ENCODE assay signal across 9 cellular contexts in the genomic region with DNA sequence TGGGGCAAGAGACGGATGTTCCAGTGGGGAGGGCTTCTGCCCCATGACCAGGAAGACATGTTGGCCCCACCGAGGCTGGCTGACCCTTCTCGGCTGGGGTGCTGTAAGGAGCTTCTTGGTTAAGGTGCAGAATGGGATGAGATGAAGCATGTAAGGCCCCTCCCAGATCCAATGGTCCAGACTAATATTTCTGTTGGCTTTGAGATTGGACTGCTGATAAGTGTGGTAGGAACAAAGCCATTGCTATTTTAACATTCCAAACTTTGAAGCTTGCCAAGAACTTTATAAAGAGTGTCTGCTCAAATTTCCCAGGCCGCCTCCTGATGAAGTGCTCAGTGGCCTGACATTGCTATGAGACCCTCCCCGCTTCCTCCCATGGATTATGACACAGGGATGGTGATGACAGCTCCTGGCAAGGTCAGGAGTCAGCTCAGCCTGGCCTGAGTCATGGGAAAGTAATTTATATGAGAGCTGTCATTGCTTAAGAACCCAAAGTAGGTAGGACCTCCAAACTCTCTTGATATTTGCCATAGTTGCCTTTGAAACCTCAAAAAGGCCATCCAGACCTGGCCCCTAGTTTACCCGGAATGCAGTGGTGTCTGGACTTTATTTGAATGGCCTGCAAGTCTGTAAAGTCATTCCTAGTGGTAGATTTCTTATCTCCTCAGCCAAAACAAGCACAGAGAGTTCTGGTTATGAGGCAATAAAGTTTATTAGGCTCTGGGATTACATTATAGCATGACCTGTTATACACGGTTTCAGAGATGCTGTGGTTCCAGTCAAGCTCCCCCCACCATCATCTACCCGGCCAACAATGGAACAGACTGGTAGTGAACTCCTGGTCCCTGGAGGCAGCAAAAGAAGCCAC. TPM values are rescaled to one million over a fixed set of nuclear protein-coding genes. Genes with fewer than 3 reads are reported as not detected.
DNase-seq lines count a peak whose midpoint lies in the region; ATAC-seq and TF ChIP-seq lines count a peak whose summit lies in the region.
"Had no signal": no experiment of that assay in that cellular context is flagged by ENCODE, and none has a peak within 500 bp of the region (broad histone marks: within the 10 kb centered on the region; RNA-seq: fewer than 3 reads in every experiment).

No MANE protein-coding gene starts in this region.

- H3K4me1 ChIP-seq in esophagus (ENCODE audit: control insufficient read depth in 2 of 2, insufficient read depth in 2 of 2, low read length in 1 of 2) (no peaks in the 10 kb centered on the region), muscle layer of duodenum (ENCODE audit: control insufficient read depth in 1 of 2, insufficient read depth in 2 of 2, low read length in 2 of 2) (peaks cover 10 to 13% of the 10 kb centered on the region in 2 donors)

- H3K4me3 ChIP-seq in AG09309 (ENCODE audit: control insufficient read depth, low read depth, low read length) = no peak overlapping the region
- no peak overlapping the region for H3K4me3 ChIP-seq in esophagus (ENCODE audit: low read depth in 1 of 2, low read length in 2 of 2)
- H3K4me3 ChIP-seq in muscle layer of duodenum (ENCODE audit: low read depth in 1 of 2, low read length in 2 of 2) = no peak overlapping the region

- H3K9me3 ChIP-seq in esophagus (ENCODE audit: control insufficient read depth in 2 of 2, insufficient read depth in 1 of 2, low read depth in 1 of 2, low read length in 1 of 2) (no peaks in the 10 kb centered on the region), muscle layer of duodenum (ENCODE audit: control insufficient read depth in 1 of 2, low read length in 2 of 2) (no peaks in the 10 kb centered on the region)

- WGBS in esophagus, 2 donors = 60 to 70% methylated on average over 8 of the region's 8 CpGs

- H3K36me3 ChIP-seq in esophagus (ENCODE audit: control insufficient read depth in 2 of 2, insufficient read depth in 2 of 2, low read length in 1 of 2) (no peaks in the 10 kb centered on the region), muscle layer of duodenum (ENCODE audit: control insufficient read depth in 1 of 2, insufficient read depth in 2 of 2, low read length in 2 of 2) (no peaks in the 10 kb centered on the region)

- H3K27ac ChIP-seq in esophagus (ENCODE audit: low read depth in 2 of 2, low read length in 1 of 2) = peak overlapping the region; percentile 26 to 52
- peak overlapping the region; percentile 65 for H3K27ac ChIP-seq in muscle layer of duodenum (ENCODE audit: low read length)

- TF ChIP-seq CTCF in AG09309 (IDR thresholded peaks at IDR 0.05; ENCODE audit: control insufficient read depth, insufficient read depth, low read depth, low read length, missing control alignments) = no peak

- DNase-seq in AG09309 (ENCODE audit: low read depth) = peak; percentile 99
- DNase-seq in NCI-H460 (ENCODE audit: extremely low read depth, low read depth) = peak; percentile 66
- DNase-seq in NAMALWA (ENCODE audit: low spot score) = no peak
- DNase-seq in iPS-NIHi7 (ENCODE audit: extremely low spot score) = no peak
- DNase-seq: DND-41 had no signal

- H3K27me3 ChIP-seq in esophagus (ENCODE audit: control insufficient read depth in 1 of 2, insufficient read depth in 2 of 2, low read length in 2 of 2) (no peaks in the 10 kb centered on the region), muscle layer of duodenum (ENCODE audit: low read depth, low read length) (no peaks in the 10 kb centered on the region)

- ATAC-seq in HG02642 (IDR thresholded peaks at IDR 0.05; ENCODE audit: poor library complexity, unreplicated experiment) = no peak
- no peak for ATAC-seq in GM21529 (IDR thresholded peaks at IDR 0.05; ENCODE audit: unreplicated experiment)

RNA-seq across cellular contexts. Expression of a gene that starts 55.2 kb away (rescaled TPM):
- 1.9 and 2.3 TPM in 2 replicates for total RNA-seq in NCI-H460 (2014; rRNA removed; shearing (Covaris generic))
- 8.9 and 16.4 TPM in 2 replicates for polyA plus RNA-seq in NCI-H460 (2014; cell fraction: nucleus; rRNA removed)
- polyA plus RNA-seq in esophagus = 1 to 10 TPM; 5.1 to 8.6 TPM

Comparison
In these comparisons a context has a peak if more than half of its experiments do, and no peak if none do; other contexts are left out.
1. DNase-seq: peak in AG09309 (single experiment) and NCI-H460 (single experiment); none in NAMALWA (single experiment) and iPS-NIHi7 (single experiment).